ENCODE assay signal across 21 cellular contexts in genomic region chr7:27300401-27300800, GRCh38.
DNase-seq lines count a peak whose midpoint lies in the region; ATAC-seq and TF ChIP-seq lines count a peak whose summit lies in the region.
"Had no signal": no experiment of that assay in that cellular context is flagged by ENCODE, and none has a peak within 500 bp of the region (broad histone marks: within the 10 kb centered on the region; RNA-seq: fewer than 3 reads in every experiment).

No MANE protein-coding gene starts in this region.

- H3K27ac Mint-ChIP-seq in stimulated activated effector memory CD8-positive, alpha-beta T cell treated with anti-CD3 and anti-CD28 coated beads, Interleukin-12 subunit alpha, Interleukin-12 subunit beta, amount 100 ng/mL, for 72 hours = no peak overlapping the region
- H3K27ac Mint-ChIP-seq: B cell, nephron had no signal

- POLR2A ChIA-PET in RWPE1 (lab: Yijun Ruan, JAX; ENCODE audit: low non-redundant PET) = no interaction called here

- CTCF ChIA-PET in RWPE1 (lab: Yijun Ruan, JAX) = no interaction called here

- H3K4me1 Mint-ChIP-seq in stimulated activated effector memory CD8-positive, alpha-beta T cell treated with anti-CD3 and anti-CD28 coated beads, Interleukin-12 subunit alpha, Interleukin-12 subunit beta, amount 100 ng/mL, for 72 hours = no peaks in the 10 kb centered on the region
- H3K4me1 Mint-ChIP-seq: IgD-negative memory B cell, nephron had no signal

- DNase-seq in EL (peak; percentile 49), Kasumi-1 (lab: John Stamatoyannopoulos, UW) (peak; percentile 25 to 49), RWPE1 (ENCODE audit: low spot score) (peak; percentile 20), fibroblast of mammary gland (ENCODE audit: low read depth) (peak; percentile 68), DMS153 treated with DMSO at 0.1 percent for 48 hours (lab: John Stamatoyannopoulos, UW; ENCODE audit: unreplicated experiment) (no peak)
- DNase-seq in stimulated activated effector memory CD8-positive, alpha-beta T cell treated with anti-CD3 and anti-CD28 coated beads, Interleukin-12 subunit alpha, Interleukin-12 subunit beta, amount 100 ng/mL, for 72 hours (ENCODE audit: low spot score in 2 of 2) = no peak
- DNase-seq: activated CD4-positive, alpha-beta T cell treated with anti-CD3 and anti-CD28 coated beads, Interleukin-2, amount 50 U/mL, for 48 hours; activated T-cell treated with anti-CD3 and anti-CD28 coated beads for 4 hours; gastrocnemius medialis; left cardiac atrium; NCI-H82; psoas muscle; stimulated activated CD4-positive, alpha-beta T cell treated with anti-CD3 and anti-CD28 coated beads, Interleukin-4, amount 100 ng/mL, for 4 hours had no signal

- no peaks in the 10 kb centered on the region for H3K36me3 Mint-ChIP-seq in stimulated activated effector memory CD8-positive, alpha-beta T cell treated with anti-CD3 and anti-CD28 coated beads, Interleukin-12 subunit alpha, Interleukin-12 subunit beta, amount 100 ng/mL, for 72 hours
- H3K36me3 Mint-ChIP-seq: IgD-negative memory B cell had no signal

- no peaks in the 10 kb centered on the region for H3K9me3 Mint-ChIP-seq in stimulated activated effector memory CD8-positive, alpha-beta T cell treated with anti-CD3 and anti-CD28 coated beads, Interleukin-12 subunit alpha, Interleukin-12 subunit beta, amount 100 ng/mL, for 72 hours
- H3K9me3 Mint-ChIP-seq: IgD-negative memory B cell, nephron had no signal

- no peak overlapping the region for H3K27ac ChIP-seq in RWPE1
- H3K27ac ChIP-seq: gastrocnemius medialis, psoas muscle, suprapubic skin, VCaP had no signal

- H3K4me3 Mint-ChIP-seq in stimulated activated effector memory CD8-positive, alpha-beta T cell treated with anti-CD3 and anti-CD28 coated beads, Interleukin-12 subunit alpha, Interleukin-12 subunit beta, amount 100 ng/mL, for 72 hours = no peak overlapping the region
- H3K4me3 Mint-ChIP-seq: B cell, IgD-negative memory B cell, nephron had no signal

- no peak overlapping the region for H3K4me3 ChIP-seq in fibroblast of mammary gland (ENCODE audit: control insufficient read depth, low read depth, low read length)
- H3K4me3 ChIP-seq: gastrocnemius medialis, psoas muscle, smooth muscle cell, suprapubic skin had no signal

- no peak for TF ChIP-seq CTCF in RWPE1 (conservative IDR thresholded peaks at IDR 0.05; ENCODE audit: low read depth)
- TF ChIP-seq CTCF in fibroblast of mammary gland (conservative IDR thresholded peaks at IDR 0.05; ENCODE audit: control insufficient read depth, insufficient read depth, low read depth, low read length) = no peak

- ATAC-seq in stimulated activated effector memory CD8-positive, alpha-beta T cell treated with anti-CD3 and anti-CD28 coated beads, Interleukin-12 subunit alpha, Interleukin-12 subunit beta, amount 100 ng/mL, for 72 hours = no peak
- no peak for ATAC-seq in GM21390 (IDR thresholded peaks at IDR 0.05; ENCODE audit: unreplicated experiment)
- no peak for ATAC-seq in GM19463 (IDR thresholded peaks at IDR 0.05; ENCODE audit: unreplicated experiment)
- ATAC-seq: gastrocnemius medialis, left cardiac atrium, psoas muscle had no signal

Comparison
In these comparisons a context has a peak if more than half of its experiments do, and no peak if none do; other contexts are left out.
1. DNase-seq: peak in EL (single experiment), Kasumi-1 (2 of 2), RWPE1 (single experiment) and fibroblast of mammary gland (single experiment); none in DMS153 treated with DMSO at 0.1 percent for 48 hours (single experiment) and stimulated activated effector memory CD8-positive, alpha-beta T cell treated with anti-CD3 and anti-CD28 coated beads, Interleukin-12 subunit alpha, Interleukin-12 subunit beta, amount 100 ng/mL, for 72 hours (0 of 2).